Comparison of ENCODE assay signal across 9 cellular contexts in genomic region chr10:71255817-71256660, GRCh38. TPM values are rescaled to one million over a fixed set of nuclear protein-coding genes. Genes with fewer than 3 reads are reported as not detected.
DNase-seq lines count a peak whose midpoint lies in the region; ATAC-seq and TF ChIP-seq lines count a peak whose summit lies in the region.
"Had no signal": no experiment of that assay in that cellular context is flagged by ENCODE, and none has a peak within 500 bp of the region (broad histone marks: within the 10 kb centered on the region; RNA-seq: fewer than 3 reads in every experiment).

No MANE protein-coding gene starts in this region.

- CTCF ChIA-PET in activated naive CD4-positive, alpha-beta T cell treated with anti-CD3 and anti-CD28 coated beads, Interleukin-2, amount 10 ng/mL, durations not matched to agents 7 days and 5 days (lab: Charles Lee): no interaction called here

- peak; percentile 84 for DNase-seq in ELR (ENCODE audit: low read depth)
- DNase-seq in NCI-H446 (lab: John Stamatoyannopoulos, UW): peak; percentile 44 to 86
- DNase-seq in posterior vena cava (ENCODE audit: low spot score): peak; percentile 89
- no peak for DNase-seq in ACHN
- no peak for DNase-seq in activated T-cell treated with anti-CD3 and anti-CD28 coated beads, Interleukin-2, amount 50 U/mL, for 72 hours
- DNase-seq in activated naive CD4-positive, alpha-beta T cell treated with anti-CD3 and anti-CD28 coated beads, Interleukin-2, amount 10 ng/mL, durations not matched to agents 7 days and 5 days: no peak
- no peak for DNase-seq in coronary artery (ENCODE audit: low spot score)
- DNase-seq: activated B cell treated with CpG ODN at 0.5 μM for 24 hours had no signal

- H3K4me3 ChIP-seq in esophagus (ENCODE audit: low read depth in 1 of 2, low read length in 2 of 2) (no peak overlapping the region), coronary artery (no peak overlapping the region)

- H3K36me3 ChIP-seq in esophagus (ENCODE audit: control insufficient read depth in 2 of 2, insufficient read depth in 2 of 2, low read length in 1 of 2): no peaks in the 10 kb centered on the region

- no peak overlapping the region for H3K27ac Mint-ChIP-seq in activated T-cell treated with anti-CD3 and anti-CD28 coated beads, Interleukin-2, amount 50 U/mL, for 72 hours
- H3K27ac Mint-ChIP-seq in activated naive CD4-positive, alpha-beta T cell treated with anti-CD3 and anti-CD28 coated beads, Interleukin-2, amount 10 ng/mL, durations not matched to agents 7 days and 5 days: no peak overlapping the region
- H3K27ac Mint-ChIP-seq: activated B cell treated with CpG ODN at 0.5 μM for 24 hours had no signal

- H3K4me3 Mint-ChIP-seq in activated T-cell treated with anti-CD3 and anti-CD28 coated beads, Interleukin-2, amount 50 U/mL, for 72 hours: no peak overlapping the region
- no peak overlapping the region for H3K4me3 Mint-ChIP-seq in activated naive CD4-positive, alpha-beta T cell treated with anti-CD3 and anti-CD28 coated beads, Interleukin-2, amount 10 ng/mL, durations not matched to agents 7 days and 5 days
- H3K4me3 Mint-ChIP-seq: activated B cell treated with CpG ODN at 0.5 μM for 24 hours had no signal

- in situ Hi-C loops in ACHN (cut with HindIII; ENCODE audit: low pct_ligation_motif_present, low pct_unique_long_range_greater_than_20kb, low sequenced_read_pairs): no loop called here

- H3K9me3 ChIP-seq in esophagus (ENCODE audit: control insufficient read depth in 2 of 2, insufficient read depth in 1 of 2, low read depth in 1 of 2, low read length in 1 of 2): no peaks in the 10 kb centered on the region

- ATAC-seq in activated T-cell treated with anti-CD3 and anti-CD28 coated beads, Interleukin-2, amount 50 U/mL, for 72 hours (replicated peaks in 1 of 2): no peak

- no peaks in the 10 kb centered on the region for H3K4me1 Mint-ChIP-seq in activated T-cell treated with anti-CD3 and anti-CD28 coated beads, Interleukin-2, amount 50 U/mL, for 72 hours (ENCODE audit: low read depth)
- H3K4me1 Mint-ChIP-seq in activated naive CD4-positive, alpha-beta T cell treated with anti-CD3 and anti-CD28 coated beads, Interleukin-2, amount 10 ng/mL, durations not matched to agents 7 days and 5 days: no peaks in the 10 kb centered on the region
- H3K4me1 Mint-ChIP-seq: activated B cell treated with CpG ODN at 0.5 μM for 24 hours had no signal

- no peaks in the 10 kb centered on the region for H3K27me3 Mint-ChIP-seq in activated T-cell treated with anti-CD3 and anti-CD28 coated beads, Interleukin-2, amount 50 U/mL, for 72 hours (ENCODE audit: low read depth)
- H3K27me3 Mint-ChIP-seq in activated naive CD4-positive, alpha-beta T cell treated with anti-CD3 and anti-CD28 coated beads, Interleukin-2, amount 10 ng/mL, durations not matched to agents 7 days and 5 days: peaks cover 26% of the 10 kb centered on the region

- H3K4me1 ChIP-seq in esophagus (ENCODE audit: control insufficient read depth in 2 of 2, insufficient read depth in 2 of 2, low read length in 1 of 2): peaks cover 2 to 44% of the 10 kb centered on the region in 2 donors

- WGBS in esophagus, 2 donors: 32 to 44% methylated on average over 17 of the region's 17 CpGs

- H3K9me3 Mint-ChIP-seq in activated T-cell treated with anti-CD3 and anti-CD28 coated beads, Interleukin-2, amount 50 U/mL, for 72 hours: no peaks in the 10 kb centered on the region
- H3K9me3 Mint-ChIP-seq in activated naive CD4-positive, alpha-beta T cell treated with anti-CD3 and anti-CD28 coated beads, Interleukin-2, amount 10 ng/mL, durations not matched to agents 7 days and 5 days: no peaks in the 10 kb centered on the region
- H3K9me3 Mint-ChIP-seq: activated B cell treated with CpG ODN at 0.5 μM for 24 hours had no signal

- no peaks in the 10 kb centered on the region for H3K36me3 Mint-ChIP-seq in activated T-cell treated with anti-CD3 and anti-CD28 coated beads, Interleukin-2, amount 50 U/mL, for 72 hours (ENCODE audit: insufficient read depth in 2 of 2)
- no peaks in the 10 kb centered on the region for H3K36me3 Mint-ChIP-seq in activated naive CD4-positive, alpha-beta T cell treated with anti-CD3 and anti-CD28 coated beads, Interleukin-2, amount 10 ng/mL, durations not matched to agents 7 days and 5 days

- H3K27ac ChIP-seq in esophagus (ENCODE audit: low read depth in 2 of 2, low read length in 1 of 2) (peak overlapping the region; percentile 81 to 91), coronary artery (peak overlapping the region in 1 of 2 donors; percentile 26)

- H3K27me3 ChIP-seq in esophagus (ENCODE audit: control insufficient read depth in 1 of 2, insufficient read depth in 2 of 2, low read length in 2 of 2): no peaks in the 10 kb centered on the region

- intact Hi-C loops in posterior vena cava (cut with DNase I): no loop called here

- TF ChIP-seq CTCF in coronary artery (IDR thresholded peaks at IDR 0.05): no peak

RNA-seq across cellular contexts. Expression of gene UNC5B, which starts 43.7 kb away (rescaled TPM):
- polyA plus RNA-seq in esophagus: 10 to 100 TPM in 1 of 2 donors, 1 to 10 TPM in 1; 7.6 to 12.2 TPM
- total RNA-seq in posterior vena cava: 1 to 10 TPM; 7.1 to 8.4 TPM
- total RNA-seq in activated T-cell treated with anti-CD3 and anti-CD28 coated beads, Interleukin-2, amount 50 U/mL, for 72 hours: under 1 TPM; 0.05 to 0.12 TPM
- total RNA-seq: activated B cell treated with CpG ODN at 0.5 μM for 24 hours had no signal

Comparison
In these comparisons a context has a peak if more than half of its experiments do, and no peak if none do; other contexts are left out.
1. DNase-seq: peak in ELR (single experiment), NCI-H446 (2 of 2) and posterior vena cava (single experiment); none in ACHN (single experiment), activated T-cell treated with anti-CD3 and anti-CD28 coated beads, Interleukin-2, amount 50 U/mL, for 72 hours (0 of 2), activated naive CD4-positive, alpha-beta T cell treated with anti-CD3 and anti-CD28 coated beads, Interleukin-2, amount 10 ng/mL, durations not matched to agents 7 days and 5 days (single experiment) and coronary artery (single experiment).
2. RNA of gene UNC5B, which starts 43.7 kb away (total RNA-seq): 7.1 to 8.4 TPM in posterior vena cava; 0.05 to 0.12 TPM in activated T-cell treated with anti-CD3 and anti-CD28 coated beads, Interleukin-2, amount 50 U/mL, for 72 hours; every median in the first group is over 4 times any median in the second.